In genomic region chr15:29926083-29926388, GRCh38 we compare ENCODE assay signal across 1 cellular context.
TF ChIP-seq lines count a peak whose summit lies in the region.

No MANE protein-coding gene starts in this region.

TF ChIP-seq in A549, 52 proteins besides CTCF, POLR2A, EP300 and RAD21 (continued from another document):
- TF ChIP-seq, protein P1, sequence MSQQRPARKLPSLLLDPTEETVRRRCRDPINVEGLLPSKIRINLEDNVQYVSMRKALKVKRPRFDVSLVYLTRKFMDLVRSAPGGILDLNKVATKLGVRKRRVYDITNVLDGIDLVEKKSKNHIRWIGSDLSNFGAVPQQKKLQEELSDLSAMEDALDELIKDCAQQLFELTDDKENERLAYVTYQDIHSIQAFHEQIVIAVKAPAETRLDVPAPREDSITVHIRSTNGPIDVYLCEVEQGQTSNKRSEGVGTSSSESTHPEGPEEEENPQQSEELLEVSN (IDR thresholded peaks at IDR 0.05; ENCODE audit: borderline replicate concordance, low read depth), result no peak
